ENCODE assay signal across 32 cellular contexts in genomic region chr3:62175161-62175560, GRCh38.
"Had no signal": no experiment of that assay in that cellular context is flagged by ENCODE, and none has a peak within 500 bp of the region (broad histone marks: within the 10 kb centered on the region; RNA-seq: fewer than 3 reads in every experiment).

No MANE protein-coding gene starts in this region.

- H3K27me3 ChIP-seq: adrenal gland, ascending aorta, body of pancreas, brain microvascular endothelial cell, breast epithelium, cardiac muscle cell had no signal

- ATAC-seq: activated naive CD4-positive, alpha-beta T cell treated with anti-CD3 and anti-CD28 coated beads, Interleukin-2, amount 50 U/mL, for 72 hours; activated naive CD8-positive, alpha-beta T cell treated with anti-CD3 and anti-CD28 coated beads, Interleukin-2, amount 50 U/mL, for 24 hours; activated T-cell treated with anti-CD3 and anti-CD28 coated beads, Interleukin-2, amount 50 U/mL, for 4 hours; activated T-cell treated with anti-CD3 and anti-CD28 coated beads, Interleukin-2, amount 50 U/mL, for 72 hours; activated T-helper 17 cell treated with anti-CD3 and anti-CD28 coated beads, Interleukin-2, amount 50 U/mL, for 72 hours; body of pancreas had no signal

- DNase-seq: activated effector memory CD4-positive, alpha-beta T cell treated with anti-CD3 and anti-CD28 coated beads, Interleukin-2, amount 50 U/mL, for 16 hours; activated effector memory CD4-positive, alpha-beta T cell treated with Interleukin-2 at 50 U/mL for 16 hours; activated gamma-delta T cell; activated gamma-delta T cell treated with Interleukin-2 at 50 U/mL for 16 hours; activated naive CD4-positive, alpha-beta T cell; activated naive CD4-positive, alpha-beta T cell treated with anti-CD3 and anti-CD28 coated beads for 36 hours; activated naive CD4-positive, alpha-beta T cell treated with anti-CD3 and anti-CD28 coated beads, Interleukin-2, amount 10 ng/mL, durations not matched to agents 7 days and 5 days; activated naive CD4-positive, alpha-beta T cell treated with anti-CD3 and anti-CD28 coated beads, Interleukin-2, amount 50 U/mL, for 16 hours; activated naive CD4-positive, alpha-beta T cell treated with Interleukin-2 at 50 U/mL for 16 hours; activated naive CD8-positive, alpha-beta T cell treated with anti-CD3 and anti-CD28 coated beads for 36 hours; activated naive CD8-positive, alpha-beta T cell treated with anti-CD3 and anti-CD28 coated beads, Interleukin-2, amount 10 ng/mL, durations not matched to agents 7 days and 5 days; activated naive CD8-positive, alpha-beta T cell treated with anti-CD3 and anti-CD28 coated beads, Interleukin-2, amount 50 U/mL, for 24 hours; activated T-cell treated with anti-CD3 and anti-CD28 coated beads, Interleukin-2, amount 50 U/mL, for 1 hour; activated T-cell treated with anti-CD3 and anti-CD28 coated beads, Interleukin-2, amount 50 U/mL, for 24 hours; activated T-cell treated with anti-CD3 and anti-CD28 coated beads, Interleukin-2, amount 50 U/mL, for 4 hours; activated T-cell treated with anti-CD3 and anti-CD28 coated beads, Interleukin-2, amount 50 U/mL, for 48 hours; activated T-cell treated with anti-CD3 and anti-CD28 coated beads, Interleukin-2, amount 50 U/mL, for 72 hours; adrenal gland; amniotic stem cell; amygdala; anterior cingulate cortex; aorta; body of pancreas; brain microvascular endothelial cell; caudate nucleus; central memory CD4-positive, alpha-beta T cell; cerebellar nuclear complex had no signal

- H3K4me3 ChIP-seq: adrenal gland, ascending aorta, body of pancreas, breast epithelium, cardiac muscle cell had no signal

- H3K9me3 ChIP-seq: adrenal gland, ascending aorta, body of pancreas, breast epithelium had no signal

- H3K36me3 ChIP-seq: adrenal gland, brain microvascular endothelial cell, breast epithelium, cardiac muscle cell had no signal

- H3K27ac ChIP-seq: adrenal gland, ascending aorta, body of pancreas, brain microvascular endothelial cell, breast epithelium, cardiac muscle cell had no signal

- H3K4me1 ChIP-seq: adrenal gland, ascending aorta, body of pancreas, breast epithelium had no signal
